1 cellular context compared by ENCODE assay signal in the genomic region with DNA sequence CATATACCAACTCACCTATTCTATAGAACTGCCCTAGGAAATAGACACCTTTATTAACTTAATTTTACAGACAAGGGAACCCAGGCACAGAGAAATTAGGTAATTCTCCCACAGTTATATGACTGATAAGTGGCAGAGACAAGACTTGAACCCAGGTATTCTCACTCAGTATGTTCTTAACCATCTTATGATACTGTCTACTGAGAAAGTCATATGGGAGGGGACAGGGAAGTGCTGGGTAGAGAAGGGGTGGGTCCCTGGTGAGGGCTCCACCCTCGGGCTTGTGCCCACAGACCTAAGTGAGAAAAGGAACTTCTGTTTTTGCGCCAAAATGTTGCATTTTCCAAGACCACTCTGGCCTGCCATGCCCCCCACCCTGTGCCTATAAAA.
TF ChIP-seq lines count a peak whose summit lies in the region.

No MANE protein-coding gene starts in this region.

TF ChIP-seq in H1, 55 proteins besides CTCF, POLR2A, EP300 and RAD21 (continued from another document):
- TF ChIP-seq, protein P1, sequence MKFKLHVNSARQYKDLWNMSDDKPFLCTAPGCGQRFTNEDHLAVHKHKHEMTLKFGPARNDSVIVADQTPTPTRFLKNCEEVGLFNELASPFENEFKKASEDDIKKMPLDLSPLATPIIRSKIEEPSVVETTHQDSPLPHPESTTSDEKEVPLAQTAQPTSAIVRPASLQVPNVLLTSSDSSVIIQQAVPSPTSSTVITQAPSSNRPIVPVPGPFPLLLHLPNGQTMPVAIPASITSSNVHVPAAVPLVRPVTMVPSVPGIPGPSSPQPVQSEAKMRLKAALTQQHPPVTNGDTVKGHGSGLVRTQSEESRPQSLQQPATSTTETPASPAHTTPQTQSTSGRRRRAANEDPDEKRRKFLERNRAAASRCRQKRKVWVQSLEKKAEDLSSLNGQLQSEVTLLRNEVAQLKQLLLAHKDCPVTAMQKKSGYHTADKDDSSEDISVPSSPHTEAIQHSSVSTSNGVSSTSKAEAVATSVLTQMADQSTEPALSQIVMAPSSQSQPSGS (IDR thresholded peaks at IDR 0.05; ENCODE audit: low read length): no peak
- TF ChIP-seq KDM5A (IDR thresholded peaks at IDR 0.05; ENCODE audit: low read length) (no peak), BCL11A (IDR thresholded peaks at IDR 0.05; ENCODE audit: low read depth in 2 of 2, low read length in 2 of 2) (no peak), PHF8 (conservative IDR thresholded peaks at IDR 0.05; ENCODE audit: low read depth, low read length) (no peak), CEBPB (IDR thresholded peaks at IDR 0.05; ENCODE audit: low read depth, low read length) (no peak), ZNF274 (IDR thresholded peaks at IDR 0.05; ENCODE audit: borderline replicate concordance, extremely low read depth, low read length) (no peak), TEAD4 (IDR thresholded peaks at IDR 0.05; ENCODE audit: low read depth, low read length) (no peak), SAP30 (IDR thresholded peaks at IDR 0.05; ENCODE audit: insufficient read depth, insufficient replicate concordance, low read length) (no peak)
- TF ChIP-seq, protein P2, sequence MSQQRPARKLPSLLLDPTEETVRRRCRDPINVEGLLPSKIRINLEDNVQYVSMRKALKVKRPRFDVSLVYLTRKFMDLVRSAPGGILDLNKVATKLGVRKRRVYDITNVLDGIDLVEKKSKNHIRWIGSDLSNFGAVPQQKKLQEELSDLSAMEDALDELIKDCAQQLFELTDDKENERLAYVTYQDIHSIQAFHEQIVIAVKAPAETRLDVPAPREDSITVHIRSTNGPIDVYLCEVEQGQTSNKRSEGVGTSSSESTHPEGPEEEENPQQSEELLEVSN (IDR thresholded peaks at IDR 0.05): no peak
